23 cellular contexts compared by ENCODE assay signal in genomic region chr13:27269114-27269665, GRCh38. TPM values are rescaled to one million over a fixed set of nuclear protein-coding genes. Genes with fewer than 3 reads are reported as not detected.
DNase-seq lines count a peak whose midpoint lies in the region; ATAC-seq and TF ChIP-seq lines count a peak whose summit lies in the region.
"Had no signal": no experiment of that assay in that cellular context is flagged by ENCODE, and none has a peak within 500 bp of the region (broad histone marks: within the 10 kb centered on the region; RNA-seq: fewer than 3 reads in every experiment).

No MANE protein-coding gene starts in this region.

- TF ChIP-seq POLR2A in sigmoid colon (IDR thresholded peaks at IDR 0.05), result no peak

- WGBS in sigmoid colon, 2 donors, result 79 to 86% methylated on average over 2 of the region's 2 CpGs

- no peak overlapping the region for H3K27ac Mint-ChIP-seq in activated naive CD8-positive, alpha-beta T cell
- no peak overlapping the region for H3K27ac Mint-ChIP-seq in activated naive CD8-positive, alpha-beta T cell treated with anti-CD3 and anti-CD28 coated beads, Interleukin-2, amount 50 U/mL, for 24 hours
- H3K27ac Mint-ChIP-seq in immature natural killer cell, result no peak overlapping the region
- H3K27ac Mint-ChIP-seq: activated CD4-positive, alpha-beta T cell treated with anti-CD3 and anti-CD28 coated beads, Interleukin-2, amount 10 ng/mL, durations not matched to agents 24 days and 14 days; activated T-cell treated with anti-CD3 and anti-CD28 coated beads, Interleukin-2, amount 50 U/mL, for 72 hours; T-helper 2 cell treated with Interferon-gamma antibody and Interleukin-4, amounts not matched to agents 5 μg/mL and 100 μg/mL, for 36 hours had no signal

- no peaks in the 10 kb centered on the region for H3K9me3 Mint-ChIP-seq in activated naive CD8-positive, alpha-beta T cell (ENCODE audit: low read depth)
- no peaks in the 10 kb centered on the region for H3K9me3 Mint-ChIP-seq in activated naive CD8-positive, alpha-beta T cell treated with anti-CD3 and anti-CD28 coated beads, Interleukin-2, amount 50 U/mL, for 24 hours
- peaks cover 0 to 2% (median 0%) of the 10 kb centered on the region in 6 donors for H3K9me3 Mint-ChIP-seq in immature natural killer cell
- H3K9me3 Mint-ChIP-seq: activated CD4-positive, alpha-beta T cell treated with anti-CD3 and anti-CD28 coated beads, Interleukin-2, amount 10 ng/mL, durations not matched to agents 24 days and 14 days; activated T-cell treated with anti-CD3 and anti-CD28 coated beads, Interleukin-2, amount 50 U/mL, for 72 hours; T-helper 2 cell treated with Interferon-gamma antibody and Interleukin-4, amounts not matched to agents 5 μg/mL and 100 μg/mL, for 36 hours had no signal

- no peaks in the 10 kb centered on the region for H3K27me3 ChIP-seq in SJCRH30
- no peaks in the 10 kb centered on the region for H3K27me3 ChIP-seq in sigmoid colon
- H3K27me3 ChIP-seq: Peyer's patch had no signal

- H3K27ac ChIP-seq in SJCRH30, result no peak overlapping the region
- H3K27ac ChIP-seq in sigmoid colon, result no peak overlapping the region
- H3K27ac ChIP-seq: A549, cardiac muscle cell, KMS-11, lower lobe of right lung, neutrophil, prostate gland had no signal

- no peaks in the 10 kb centered on the region for H3K27me3 Mint-ChIP-seq in activated naive CD8-positive, alpha-beta T cell
- H3K27me3 Mint-ChIP-seq in activated naive CD8-positive, alpha-beta T cell treated with anti-CD3 and anti-CD28 coated beads, Interleukin-2, amount 50 U/mL, for 24 hours, result peaks cover 8% of the 10 kb centered on the region
- peaks cover 6 to 16% (median 11%) of the 10 kb centered on the region in 3 donors for H3K27me3 Mint-ChIP-seq in immature natural killer cell (ENCODE audit: low read depth in 3 of 3)

- H3K9me3 ChIP-seq in SJCRH30 (replicated peaks) (no peaks in the 10 kb centered on the region), sigmoid colon (no peaks in the 10 kb centered on the region)
- H3K9me3 ChIP-seq: A549, lower lobe of right lung, neutrophil, Peyer's patch, prostate gland had no signal

- H3K4me3 Mint-ChIP-seq in activated naive CD8-positive, alpha-beta T cell, result peak overlapping the region; percentile 4
- H3K4me3 Mint-ChIP-seq in activated naive CD8-positive, alpha-beta T cell treated with anti-CD3 and anti-CD28 coated beads, Interleukin-2, amount 50 U/mL, for 24 hours, result no peak overlapping the region
- peak overlapping the region in 3 of 5 donors; percentile 78 to 91 (median 90) for H3K4me3 Mint-ChIP-seq in immature natural killer cell

- no peak for DNase-seq in activated naive CD8-positive, alpha-beta T cell treated with anti-CD3 and anti-CD28 coated beads, Interleukin-2, amount 50 U/mL, for 24 hours
- DNase-seq in SJCRH30 (peak; percentile 54 to 66), immature natural killer cell (no peak), sigmoid colon (no peak), NCI-H2107 (lab: John Stamatoyannopoulos, UW) (no peak)
- DNase-seq in activated CD4-positive, alpha-beta T cell treated with anti-CD3 and anti-CD28 coated beads for 4 hours, result no peak
- DNase-seq: activated CD4-positive, alpha-beta T cell treated with anti-CD3 and anti-CD28 coated beads, Interleukin-2, amount 10 ng/mL, durations not matched to agents 24 days and 14 days; activated naive CD4-positive, alpha-beta T cell treated with Interleukin-2 at 50 U/mL for 16 hours; activated T-cell treated with anti-CD3 and anti-CD28 coated beads, Interleukin-2, amount 50 U/mL, for 72 hours; Calu3; dermis blood vessel endothelial cell; lower lobe of right lung; NCI-H526; Peyer's patch; stimulated activated CD4-positive, alpha-beta T cell treated with anti-CD3 and anti-CD28 coated beads, Interleukin-1b, Interleukin-23, amount 100 ng/mL, for 48 hours had no signal

- H3K4me1 ChIP-seq in SJCRH30 (peaks cover 7% of the 10 kb centered on the region), sigmoid colon (peaks cover 0 to 58% (median 50%) of the 10 kb centered on the region in 4 donors)

- no peak overlapping the region for H3K4me3 ChIP-seq in SJCRH30
- H3K4me3 ChIP-seq in sigmoid colon, result no peak overlapping the region
- H3K4me3 ChIP-seq: A549, cardiac muscle cell, lower lobe of right lung, prostate gland had no signal

- no peak for TF ChIP-seq EP300 in sigmoid colon (IDR thresholded peaks at IDR 0.05)

- ATAC-seq in activated naive CD8-positive, alpha-beta T cell treated with anti-CD3 and anti-CD28 coated beads, Interleukin-2, amount 50 U/mL, for 24 hours, result no peak
- ATAC-seq in GM21367 (IDR thresholded peaks at IDR 0.05; ENCODE audit: unreplicated experiment), result no peak
- ATAC-seq: A549; activated T-cell treated with anti-CD3 and anti-CD28 coated beads, Interleukin-2, amount 50 U/mL, for 72 hours; lower lobe of right lung had no signal

- no peaks in the 10 kb centered on the region for H3K36me3 ChIP-seq in SJCRH30
- no peaks in the 10 kb centered on the region for H3K36me3 ChIP-seq in sigmoid colon
- H3K36me3 ChIP-seq: cardiac muscle cell, prostate gland had no signal

- H3K36me3 Mint-ChIP-seq in activated naive CD8-positive, alpha-beta T cell, result no peaks in the 10 kb centered on the region
- H3K36me3 Mint-ChIP-seq in activated naive CD8-positive, alpha-beta T cell treated with anti-CD3 and anti-CD28 coated beads, Interleukin-2, amount 50 U/mL, for 24 hours (ENCODE audit: low read depth), result peaks cover 1% of the 10 kb centered on the region
- peaks cover 0 to 3% (median 3%) of the 10 kb centered on the region in 3 donors for H3K36me3 Mint-ChIP-seq in immature natural killer cell

- peaks cover 35% of the 10 kb centered on the region for H3K4me1 Mint-ChIP-seq in activated naive CD8-positive, alpha-beta T cell (ENCODE audit: low read depth)
- peaks cover 17% of the 10 kb centered on the region for H3K4me1 Mint-ChIP-seq in activated naive CD8-positive, alpha-beta T cell treated with anti-CD3 and anti-CD28 coated beads, Interleukin-2, amount 50 U/mL, for 24 hours
- H3K4me1 Mint-ChIP-seq in immature natural killer cell, result peaks cover 14% of the 10 kb centered on the region in 2 donors

- intact Hi-C loops in sigmoid colon (cut with DNase I), result no loop called here

- TF ChIP-seq CTCF in sigmoid colon (IDR thresholded peaks at IDR 0.05), result no peak

RNA-seq across cellular contexts. Expression of gene RASL11A, which starts 1.4 kb away (rescaled TPM):
- total RNA-seq in SJCRH30 (2014; rRNA removed; shearing (Covaris generic)), result 0.75 and 1.1 TPM in 2 replicates
- polyA plus RNA-seq in immature natural killer cell, result under 1 TPM in 2 of 3 donors, not detected in 1; 0.22 to 0.54 TPM
- 100 to 1,000 TPM in 1 of 4 donors, 10 to 100 TPM in 3; 14.1 to 123 (median 18.4) TPM for total RNA-seq in sigmoid colon
- 10 to 100 TPM; 33.0 to 51.6 (median 43.1) TPM for polyA plus RNA-seq in sigmoid colon

RNA-seq across cellular contexts. Expression of gene RPL21, which starts 17.8 kb away (rescaled TPM):
- 2,116 and 2,164 TPM in 2 replicates for total RNA-seq in SJCRH30 (2014; rRNA removed; shearing (Covaris generic))
- polyA plus RNA-seq in immature natural killer cell (1,000 to 10,000 TPM; 3,259 to 4,649 (median 3,425) TPM), sigmoid colon (1,000 to 10,000 TPM; 1,833 to 2,533 (median 1,930) TPM)
- total RNA-seq in sigmoid colon, result 1,000 to 10,000 TPM in 3 of 4 donors, 100 to 1,000 TPM in 1; 708 to 2,145 (median 1,875) TPM

Comparison
In these comparisons a context has a peak if more than half of its experiments do, and no peak if none do; other contexts are left out.
1. DNase-seq: peak in SJCRH30 (2 of 2); none in activated naive CD8-positive, alpha-beta T cell treated with anti-CD3 and anti-CD28 coated beads, Interleukin-2, amount 50 U/mL, for 24 hours (single experiment), immature natural killer cell (0 of 3), sigmoid colon (single experiment), activated CD4-positive, alpha-beta T cell treated with anti-CD3 and anti-CD28 coated beads for 4 hours (0 of 2) and NCI-H2107 (single experiment).